8 cellular contexts compared by ENCODE assay signal in genomic region chr17:7281074-7281952, GRCh38. TPM values are rescaled to one million over a fixed set of nuclear protein-coding genes. Genes with fewer than 3 reads are reported as not detected.
A peak's percentile ranks its signal among the peaks of the same experiment; 100 is the strongest.
DNase-seq lines count a peak whose midpoint lies in the region; ATAC-seq and TF ChIP-seq lines count a peak whose summit lies in the region.

Gene SLC2A4 (plus strand): TSS chr17:7281718. CDS start chr17:7281935, 217 bp downstream.

- H3K27me3 Mint-ChIP-seq in progenitor cell of endocrine pancreas = peaks cover 23% of the 10 kb centered on the region

- H3K79me2 ChIP-seq in GM23248 (ENCODE audit: insufficient read depth) = no peaks in the 10 kb centered on the region

- H3K9ac ChIP-seq in GM23248 = peak within 1 kb of the TSS; percentile 74

- H3K9me2 ChIP-seq in GM23248 (ENCODE audit: insufficient read depth) = no peaks in the 10 kb centered on the region

- H3K36me3 ChIP-seq in GM23248 (ENCODE audit: low read depth) (no peaks in the 10 kb centered on the region), upper lobe of left lung (no peaks in the 10 kb centered on the region)

- peak within 1 kb of the TSS; percentile 92 for H3K4me2 ChIP-seq in GM23248 (ENCODE audit: unreplicated experiment)

- ATAC-seq in left ventricle myocardium superior (peak; percentile 84), upper lobe of left lung (ENCODE audit: low FRiP score in 2 of 2) (peak; percentile 94 to 95)

- WGBS in GM23248 (ENCODE audit: low coverage in 1 of 2, low lambda C conversion rate in 2 of 2, missing lambda C conversion rate in 2 of 2), 2 experiments = 3 to 4% methylated on average over 53 to 66 of the region's 71 CpGs
- 0% methylated on average over 6 to 45 of the region's 71 CpGs for WGBS in upper lobe of left lung, 2 donors

- intact Hi-C loops in left ventricle myocardium superior (cut with micrococcal nuclease) = loop anchor here (2.0 kb wide), 1 partner anchor 15 kb away; no protein-coding TSS in a partner anchor

- DNase-seq in COLO829 (ENCODE audit: low spot score) = peak; percentile 99
- peak; percentile 97 for DNase-seq in GM23248
- DNase-seq in NCI-H1105 (lab: John Stamatoyannopoulos, UW) = peak; percentile 97
- peak; percentile 68 for DNase-seq in T-helper 9 cell
- peak in 52 of 58 donors; percentile 1 to 79 (median 62) for DNase-seq in anterior cingulate cortex (lab: John Stamatoyannopoulos, UW)
- DNase-seq in left ventricle myocardium superior = peak; percentile 97
- DNase-seq in progenitor cell of endocrine pancreas (ENCODE audit: low spot score, unreplicated experiment) = peak; percentile 87
- DNase-seq in upper lobe of left lung = peak; percentile 96

- H3K27ac ChIP-seq in GM23248 (peak within 1 kb of the TSS; percentile 57), upper lobe of left lung (peak within 1 kb of the TSS; percentile 53 to 78 (median 62))

- peak within 1 kb of the TSS; percentile 70 for H3K4me3 ChIP-seq in GM23248
- peak within 1 kb of the TSS; percentile 33 to 56 (median 44) for H3K4me3 ChIP-seq in upper lobe of left lung

- H3K4me1 ChIP-seq in GM23248 (ENCODE audit: insufficient read depth) (no peaks in the 10 kb centered on the region), upper lobe of left lung (peaks cover 23 to 29% (median 24%) of the 10 kb centered on the region in 4 donors)

- peaks cover 6% of the 10 kb centered on the region; the same call in 1 of the 2 replicates for H3F3A ChIP-seq in GM23248 (ENCODE audit: insufficient read depth)

- H3K4me3 Mint-ChIP-seq in progenitor cell of endocrine pancreas (ENCODE audit: low read depth) = peak within 1 kb of the TSS; percentile 76

- in situ Hi-C loops in GM23248 (cut with MboI) = no loop called here

- peak within 1 kb of the TSS; percentile 78 for H2AFZ ChIP-seq in GM23248

- peak in 1 of 4 donors; percentile 40 for TF ChIP-seq EP300 in upper lobe of left lung (IDR thresholded peaks at IDR 0.05)

- no peaks in the 10 kb centered on the region for H4K20me1 ChIP-seq in GM23248 (ENCODE audit: insufficient read depth)

- no peak for TF ChIP-seq POLR2A in upper lobe of left lung (IDR thresholded peaks at IDR 0.05)

- no peaks in the 10 kb centered on the region for H3K36me3 Mint-ChIP-seq in progenitor cell of endocrine pancreas (ENCODE audit: insufficient read depth)

- peaks cover under 1% of the 10 kb centered on the region; the same call in 1 of the 2 replicates for H3K27me3 ChIP-seq in GM23248 (replicated peaks; ENCODE audit: insufficient read depth)
- peaks cover 0 to 12% (median 4%) of the 10 kb centered on the region in 4 donors for H3K27me3 ChIP-seq in upper lobe of left lung

- H3K4me1 Mint-ChIP-seq in progenitor cell of endocrine pancreas (ENCODE audit: low read depth) = peaks cover 6% of the 10 kb centered on the region

- TF ChIP-seq CTCF in progenitor cell of endocrine pancreas (IDR thresholded peaks at IDR 0.05; ENCODE audit: unreplicated experiment) = no peak
- TF ChIP-seq CTCF in upper lobe of left lung (IDR thresholded peaks at IDR 0.05) = peak in 2 of 6 experiments; percentile 7 to 9

- peak within 1 kb of the TSS; percentile 58 for H3K27ac Mint-ChIP-seq in progenitor cell of endocrine pancreas

- no peaks in the 10 kb centered on the region for H3K9me3 ChIP-seq in GM23248 (ENCODE audit: low read depth)
- H3K9me3 ChIP-seq in upper lobe of left lung = no peaks in the 10 kb centered on the region

- H3K9me3 Mint-ChIP-seq in progenitor cell of endocrine pancreas (ENCODE audit: low read depth) = no peaks in the 10 kb centered on the region

RNA-seq across cellular contexts. Expression of gene SLC2A4, which starts in this region (rescaled TPM):
- not detected in 2 replicates for total RNA-seq in GM23248 (2014; rRNA removed; shearing (Covaris generic))
- polyA plus RNA-seq in GM23248 (2016; fragmentation: Nextera tagmentation; extraction: Ambion mirVana) = 0.08 TPM in 1 of 2 replicates, not detected in the other
- total RNA-seq in left ventricle myocardium superior (170 TPM), progenitor cell of endocrine pancreas (1.5 and 2.0 TPM in 2 replicates), upper lobe of left lung (1 to 10 TPM; 1.0 to 5.2 (median 1.2) TPM)

Comparison
In these comparisons a context has a peak if more than half of its experiments do, and no peak if none do; other contexts are left out.
1. Peak in every context shown above with its lines: DNase-seq, ATAC-seq, H3K4me3 ChIP-seq and H3K27ac ChIP-seq.
2. RNA of gene SLC2A4 (total RNA-seq): 170 TPM in left ventricle myocardium superior (single experiment); 1.5 to 2.0 TPM in progenitor cell of endocrine pancreas, 1.0 to 5.2 TPM in upper lobe of left lung and not detected in GM23248; every median in the first group is over 10 times any median in the second.
3. Peak in DNase-seq, H3K4me3 ChIP-seq, H3K27ac ChIP-seq, H3K9ac ChIP-seq and H3K4me2 ChIP-seq in GM23248; RNA of the gene not detected or under 1 TPM.